In genomic region chr19:57435062-57435978, GRCh38 we compare ENCODE assay signal across 8 cellular contexts. TPM values are rescaled to one million over a fixed set of nuclear protein-coding genes. Genes with fewer than 3 reads are reported as not detected.
DNase-seq lines count a peak whose midpoint lies in the region; ATAC-seq lines count a peak whose summit lies in the region.

TSS of gene ZNF749 (plus strand) at chr19:57435325. CDS start at chr19:57435579, 254 bp downstream.

- DNase-seq in NCI-H2081 treated with DMSO at 0.1 percent for 48 hours (lab: John Stamatoyannopoulos, UW): peak; percentile 94
- DNase-seq in T1000 (lab: John Stamatoyannopoulos, UW): peak; percentile 90
- DNase-seq in astrocyte of the hippocampus (ENCODE audit: low read depth, low spot score): peak; percentile 99
- DNase-seq in hippocampal formation (lab: John Stamatoyannopoulos, UW): peak; percentile 96 to 97
- DNase-seq in renal cortical epithelial cell (ENCODE audit: low read depth): peak; percentile 97
- DNase-seq in cortex of kidney (lab: John Stamatoyannopoulos, UW): no peak

- ATAC-seq in GM18517 (IDR thresholded peaks at IDR 0.05; ENCODE audit: unreplicated experiment): peak; percentile 93
- peak; percentile 97 for ATAC-seq in HG03045 (IDR thresholded peaks at IDR 0.05; ENCODE audit: unreplicated experiment)

RNA-seq across cellular contexts. Expression of gene ZNF749, which starts in this region (rescaled TPM):
- total RNA-seq in renal cortical epithelial cell: 11.6 and 15.8 TPM in 2 replicates
